In the genomic region with DNA sequence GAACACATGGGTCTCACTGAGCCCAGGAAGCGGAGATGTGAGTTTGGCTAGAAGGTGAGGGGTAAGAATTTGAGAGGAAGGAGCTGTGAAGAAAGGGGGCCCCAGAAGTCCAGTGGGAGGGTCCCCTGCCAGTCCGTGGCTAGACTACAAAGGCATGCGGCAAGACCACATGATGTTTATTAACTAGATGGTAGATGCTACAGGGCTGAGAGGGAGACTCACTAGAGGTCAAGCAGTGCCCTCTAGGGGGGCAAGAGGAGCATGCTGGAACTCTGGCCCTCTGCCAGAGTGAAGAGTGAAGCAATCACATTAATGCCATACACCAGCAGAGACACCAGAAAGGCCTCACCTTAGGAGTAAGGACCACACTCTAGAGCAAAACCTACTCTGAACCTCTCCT, we compare ENCODE assay signal across 8 cellular contexts. TPM values are rescaled to one million over a fixed set of nuclear protein-coding genes. Genes with fewer than 3 reads are reported as not detected.
DNase-seq lines count a peak whose midpoint lies in the region; ATAC-seq and TF ChIP-seq lines count a peak whose summit lies in the region.

No MANE protein-coding gene starts in this region.

- no peak overlapping the region for H3K4me3 Mint-ChIP-seq in activated naive CD8-positive, alpha-beta T cell treated with anti-CD3 and anti-CD28 coated beads, Interleukin-2, amount 50 U/mL, for 24 hours
- H3K4me3 Mint-ChIP-seq in type B pancreatic cell: no peak overlapping the region

- no peaks in the 10 kb centered on the region for H3K79me2 ChIP-seq in OCI-LY1 (ENCODE audit: insufficient read depth, low read length)

- H3F3A ChIP-seq in OCI-LY1 (ENCODE audit: insufficient read depth, low read length): no peaks in the 10 kb centered on the region

- ATAC-seq in activated naive CD8-positive, alpha-beta T cell treated with anti-CD3 and anti-CD28 coated beads, Interleukin-2, amount 50 U/mL, for 24 hours: peak; percentile 84
- ATAC-seq in GM18861 (IDR thresholded peaks at IDR 0.05; ENCODE audit: unreplicated experiment) (no peak), HG03175 (IDR thresholded peaks at IDR 0.05; ENCODE audit: unreplicated experiment) (no peak)

- TF ChIP-seq CTCF in OCI-LY1 (IDR thresholded peaks at IDR 0.05; ENCODE audit: low read length): peak; percentile 91
- TF ChIP-seq CTCF in type B pancreatic cell (conservative IDR thresholded peaks at IDR 0.05): peak; percentile 68

- peaks cover 46% of the 10 kb centered on the region for H3K4me1 Mint-ChIP-seq in activated naive CD8-positive, alpha-beta T cell treated with anti-CD3 and anti-CD28 coated beads, Interleukin-2, amount 50 U/mL, for 24 hours
- peaks cover 11% of the 10 kb centered on the region for H3K4me1 Mint-ChIP-seq in type B pancreatic cell (ENCODE audit: unreplicated experiment)

- H3K4me2 ChIP-seq in OCI-LY1 (ENCODE audit: low read length): peak overlapping the region; percentile 47

- no peak overlapping the region for H3K4me3 ChIP-seq in HAP-1
- H3K4me3 ChIP-seq in OCI-LY1 (ENCODE audit: low read depth, low read length, poor library complexity, severe bottlenecking): no peak overlapping the region
- no peak overlapping the region for H3K4me3 ChIP-seq in iPS-20b (ENCODE audit: low read length)

- in situ Hi-C loops in Caki2 (cut with HindIII; ENCODE audit: low pct_unique_long_range_greater_than_20kb, low sequenced_read_pairs) (no loop called here), HAP-1 (cut with MboI; ENCODE audit: low sequenced_read_pairs) (no loop called here)

- no peaks in the 10 kb centered on the region for H4K20me1 ChIP-seq in OCI-LY1 (ENCODE audit: insufficient read depth, low read length)

- no peaks in the 10 kb centered on the region for H3K9me2 ChIP-seq in OCI-LY1 (ENCODE audit: low read depth, low read length)

- H3K36me3 ChIP-seq in HAP-1 (replicated peaks) (peaks cover 41% of the 10 kb centered on the region), OCI-LY1 (ENCODE audit: insufficient read depth, low read length) (peaks cover 45% of the 10 kb centered on the region), iPS-20b (ENCODE audit: insufficient read depth, low read depth, low read length) (peaks cover 79% of the 10 kb centered on the region)

- H2AFZ ChIP-seq in OCI-LY1 (ENCODE audit: low read length): no peak overlapping the region

- H3K36me3 Mint-ChIP-seq in activated naive CD8-positive, alpha-beta T cell treated with anti-CD3 and anti-CD28 coated beads, Interleukin-2, amount 50 U/mL, for 24 hours (ENCODE audit: low read depth): peaks cover 15% of the 10 kb centered on the region
- H3K36me3 Mint-ChIP-seq in type B pancreatic cell: peaks cover 38% of the 10 kb centered on the region

- DNase-seq in Caki2 (ENCODE audit: low read depth): peak; percentile 11
- peak; percentile 32 to 61 for DNase-seq in HAP-1 (ENCODE audit: low spot score in 2 of 2)
- peak; percentile 45 for DNase-seq in activated naive CD8-positive, alpha-beta T cell treated with anti-CD3 and anti-CD28 coated beads, Interleukin-2, amount 50 U/mL, for 24 hours
- no peak for DNase-seq in type B pancreatic cell (ENCODE audit: extremely low spot score, unreplicated experiment)

- peak overlapping the region; percentile 8 for H3K27ac ChIP-seq in OCI-LY1 (ENCODE audit: low read depth, low read length, poor library complexity, severe bottlenecking)
- peak overlapping the region; percentile 25 for H3K27ac ChIP-seq in iPS-20b (ENCODE audit: low read length)

- no peaks in the 10 kb centered on the region for H3K27me3 ChIP-seq in HAP-1 (ENCODE audit: low read depth)
- no peaks in the 10 kb centered on the region for H3K27me3 ChIP-seq in OCI-LY1 (ENCODE audit: insufficient read depth, low read length)
- no peaks in the 10 kb centered on the region for H3K27me3 ChIP-seq in iPS-20b (ENCODE audit: insufficient read depth, low read length)

- no peaks in the 10 kb centered on the region for H3K27me3 Mint-ChIP-seq in activated naive CD8-positive, alpha-beta T cell treated with anti-CD3 and anti-CD28 coated beads, Interleukin-2, amount 50 U/mL, for 24 hours
- H3K27me3 Mint-ChIP-seq in type B pancreatic cell: no peaks in the 10 kb centered on the region

- no peaks in the 10 kb centered on the region for H3K9me3 ChIP-seq in HAP-1
- H3K9me3 ChIP-seq in OCI-LY1 (ENCODE audit: low read length): no peaks in the 10 kb centered on the region
- H3K9me3 ChIP-seq in iPS-20b (ENCODE audit: insufficient read depth, low read depth, low read length): no peaks in the 10 kb centered on the region

- H3K4me1 ChIP-seq in HAP-1: peaks cover 11% of the 10 kb centered on the region
- peaks cover 21% of the 10 kb centered on the region for H3K4me1 ChIP-seq in OCI-LY1 (ENCODE audit: insufficient read depth, low read length, severe bottlenecking)
- H3K4me1 ChIP-seq in iPS-20b (ENCODE audit: insufficient read depth, low read length): peaks cover 3% of the 10 kb centered on the region

- no peak overlapping the region for H3K27ac Mint-ChIP-seq in activated naive CD8-positive, alpha-beta T cell treated with anti-CD3 and anti-CD28 coated beads, Interleukin-2, amount 50 U/mL, for 24 hours
- no peak overlapping the region for H3K27ac Mint-ChIP-seq in type B pancreatic cell

- no peaks in the 10 kb centered on the region for H3K9me3 Mint-ChIP-seq in activated naive CD8-positive, alpha-beta T cell treated with anti-CD3 and anti-CD28 coated beads, Interleukin-2, amount 50 U/mL, for 24 hours
- no peaks in the 10 kb centered on the region for H3K9me3 Mint-ChIP-seq in type B pancreatic cell

- no peak overlapping the region; the same call in 1 of the 2 replicates for H3K9ac ChIP-seq in OCI-LY1 (ENCODE audit: low read length)
- H3K9ac ChIP-seq in iPS-20b (ENCODE audit: low read depth, low read length): no peak overlapping the region

RNA-seq across cellular contexts. Expression of gene KIAA0319L, which starts 12.2 kb away (rescaled TPM):
- total RNA-seq in Caki2 (2014; rRNA removed; shearing (Covaris generic); ENCODE audit: low replicate concordance): 21.5 and 40.7 TPM in 2 replicates
- total RNA-seq in type B pancreatic cell (ENCODE audit: low replicate concordance): 48.6 and 56.9 TPM in 2 replicates

RNA-seq across cellular contexts. Expression of gene NCDN, which starts 12.6 kb away (rescaled TPM):
- 7.8 and 11.2 TPM in 2 replicates for total RNA-seq in Caki2 (2014; rRNA removed; shearing (Covaris generic); ENCODE audit: low replicate concordance)
- total RNA-seq in type B pancreatic cell (ENCODE audit: low replicate concordance): 21.8 and 27.2 TPM in 2 replicates

RNA-seq across cellular contexts. Expression of gene TFAP2E, which starts 28.1 kb away (rescaled TPM):
- total RNA-seq in Caki2 (2014; rRNA removed; shearing (Covaris generic); ENCODE audit: low replicate concordance): 0.81 TPM in 1 of 2 replicates, not detected in the other
- 1.3 and 1.4 TPM in 2 replicates for total RNA-seq in type B pancreatic cell (ENCODE audit: low replicate concordance)
